Comparison of ENCODE assay signal across 18 cellular contexts in genomic region chr15:85462029-85462428, GRCh38.
"Had no signal": no experiment of that assay in that cellular context is flagged by ENCODE, and none has a peak within 500 bp of the region (broad histone marks: within the 10 kb centered on the region; RNA-seq: fewer than 3 reads in every experiment).

No MANE protein-coding gene starts in this region.

- H3K27me3 Mint-ChIP-seq: activated CD4-positive, alpha-beta memory T cell treated with anti-CD3 and anti-CD28 coated beads, Interleukin-2, amount 10 ng/mL, durations not matched to agents 7 days and 5 days; activated naive CD8-positive, alpha-beta T cell treated with anti-CD3 and anti-CD28 coated beads, Interleukin-2, amount 10 ng/mL, durations not matched to agents 7 days and 5 days; T-helper 17 cell had no signal

- H3K4me3 ChIP-seq: ovary, transverse colon, vagina had no signal

- ATAC-seq: foreskin keratinocyte; sciatic nerve; stimulated activated effector memory CD8-positive, alpha-beta T cell treated with anti-CD3 and anti-CD28 coated beads, Interleukin-12 subunit alpha, Interleukin-12 subunit beta, amount 100 ng/mL, for 72 hours; T-helper 17 cell had no signal

- H3K27me3 ChIP-seq: foreskin keratinocyte, ovary, transverse colon, vagina had no signal

- H3K4me3 Mint-ChIP-seq: activated CD4-positive, alpha-beta memory T cell treated with anti-CD3 and anti-CD28 coated beads, Interleukin-2, amount 10 ng/mL, durations not matched to agents 7 days and 5 days; activated naive CD8-positive, alpha-beta T cell treated with anti-CD3 and anti-CD28 coated beads, Interleukin-2, amount 10 ng/mL, durations not matched to agents 7 days and 5 days; stimulated activated effector memory CD8-positive, alpha-beta T cell treated with anti-CD3 and anti-CD28 coated beads, Interleukin-12 subunit alpha, Interleukin-12 subunit beta, amount 100 ng/mL, for 72 hours had no signal

- DNase-seq: activated CD4-positive, alpha-beta memory T cell treated with anti-CD3 and anti-CD28 coated beads, Interleukin-2, amount 10 ng/mL, durations not matched to agents 7 days and 5 days; activated CD4-positive, alpha-beta T cell treated with anti-CD3 and anti-CD28 coated beads for 4 hours; activated CD8-positive, alpha-beta memory T cell treated with anti-CD3 and anti-CD28 coated beads, Interleukin-2, amount 50 U/mL, for 4 hours; activated gamma-delta T cell; activated naive CD8-positive, alpha-beta T cell treated with anti-CD3 and anti-CD28 coated beads, Interleukin-2, amount 10 ng/mL, durations not matched to agents 7 days and 5 days; activated T-cell treated with anti-CD3 and anti-CD28 coated beads, Interleukin-2, amount 50 U/mL, for 48 hours; anterior cingulate cortex; cerebellar nuclear complex; effector memory CD4-positive, alpha-beta T cell; foreskin keratinocyte; glutamatergic neuron; ovary; stimulated activated CD4-positive, alpha-beta T cell treated with anti-CD3 and anti-CD28 coated beads, Interleukin-12 subunit alpha, Interleukin-12 subunit beta, amount 100 ng/mL, for 4 hours; T-helper 17 cell; transverse colon had no signal

- H3K9me3 ChIP-seq: ovary, transverse colon, vagina had no signal

- H3K36me3 ChIP-seq: ovary, transverse colon, vagina had no signal

- H3K27ac ChIP-seq: foreskin keratinocyte, ovary, transverse colon, vagina had no signal

- H3K27ac Mint-ChIP-seq: activated CD4-positive, alpha-beta memory T cell treated with anti-CD3 and anti-CD28 coated beads, Interleukin-2, amount 10 ng/mL, durations not matched to agents 7 days and 5 days; activated naive CD8-positive, alpha-beta T cell treated with anti-CD3 and anti-CD28 coated beads, Interleukin-2, amount 10 ng/mL, durations not matched to agents 7 days and 5 days; stimulated activated effector memory CD8-positive, alpha-beta T cell treated with anti-CD3 and anti-CD28 coated beads, Interleukin-12 subunit alpha, Interleukin-12 subunit beta, amount 100 ng/mL, for 72 hours; T-helper 17 cell had no signal

- H3K9me3 Mint-ChIP-seq: activated CD4-positive, alpha-beta memory T cell treated with anti-CD3 and anti-CD28 coated beads, Interleukin-2, amount 10 ng/mL, durations not matched to agents 7 days and 5 days; stimulated activated effector memory CD8-positive, alpha-beta T cell treated with anti-CD3 and anti-CD28 coated beads, Interleukin-12 subunit alpha, Interleukin-12 subunit beta, amount 100 ng/mL, for 72 hours had no signal
